8 cellular contexts compared by ENCODE assay signal in genomic region chr1:110780600-110781484, GRCh38.
DNase-seq lines count a peak whose midpoint lies in the region; ATAC-seq and TF ChIP-seq lines count a peak whose summit lies in the region.

No MANE protein-coding gene starts in this region.

- no peak overlapping the region for H3K9ac ChIP-seq in colonic mucosa (ENCODE audit: low read depth in 2 of 2, low read length in 2 of 2)

- H3K27me3 ChIP-seq in colonic mucosa, result no peaks in the 10 kb centered on the region
- H3K27me3 ChIP-seq in left lung, result peaks cover 0 to 16% of the 10 kb centered on the region in 2 donors

- no peaks in the 10 kb centered on the region for H3K27me3 Mint-ChIP-seq in activated CD4-positive, alpha-beta T cell treated with anti-CD3 and anti-CD28 coated beads for 36 hours

- H3K4me1 ChIP-seq in colonic mucosa (no peaks in the 10 kb centered on the region), left lung (no peaks in the 10 kb centered on the region)

- no peaks in the 10 kb centered on the region for H3K36me3 Mint-ChIP-seq in activated CD4-positive, alpha-beta T cell treated with anti-CD3 and anti-CD28 coated beads for 36 hours (ENCODE audit: low read depth)

- peaks cover 32% of the 10 kb centered on the region for H3K4me1 Mint-ChIP-seq in activated CD4-positive, alpha-beta T cell treated with anti-CD3 and anti-CD28 coated beads for 36 hours

- POLR2A ChIA-PET in activated CD4-positive, alpha-beta T cell treated with anti-CD3 and anti-CD28 coated beads for 36 hours (lab: Charles Lee), result no interaction called here

- intact Hi-C loops in activated CD4-positive, alpha-beta T cell treated with anti-CD3 and anti-CD28 coated beads for 36 hours (cut with DNase I, micrococcal nuclease), result loop anchor here (1.0 to 10.0 kb wide), 11 partner anchors 15 to 579 kb away; partner anchors contain the start of genes CD53 (in 1 of the 2), LAMTOR5 (in 1 of the 2) and LRIF1 (in 1 of the 2)
- intact Hi-C loops in colonic mucosa (cut with DNase I) (loop anchor here (5.0 kb wide), 2 partner anchors 149 to 164 kb away; no protein-coding TSS in a partner anchor), left lung (cut with DNase I) (loop anchor here in 1 of 2 donors (5.0 kb wide), 1 partner anchor 164 kb away; no protein-coding TSS in a partner anchor)

- H3K27ac ChIP-seq in colonic mucosa (no peak overlapping the region), left lung (no peak overlapping the region)

- H3K4me3 Mint-ChIP-seq in activated CD4-positive, alpha-beta T cell treated with anti-CD3 and anti-CD28 coated beads for 36 hours, result no peak overlapping the region

- peak; percentile 68 for ATAC-seq in activated CD4-positive, alpha-beta T cell treated with anti-CD3 and anti-CD28 coated beads for 36 hours
- peak; percentile 90 for ATAC-seq in left lung
- ATAC-seq in GM21447 (IDR thresholded peaks at IDR 0.05; ENCODE audit: unreplicated experiment), result no peak

- CTCF ChIA-PET in activated CD4-positive, alpha-beta T cell treated with anti-CD3 and anti-CD28 coated beads for 36 hours (lab: Charles Lee), result interaction anchor here (0.6 to 8.2 kb wide), 55 partner anchors 10 to 958 kb away, joined by 3 to 101 read pairs (median 4); partner anchors contain the start of gene KCNA2

- H3K36me3 ChIP-seq in colonic mucosa, result no peaks in the 10 kb centered on the region
- H3K36me3 ChIP-seq in left lung, result no peaks in the 10 kb centered on the region

- H3K4me3 ChIP-seq in colonic mucosa, result no peak overlapping the region
- no peak overlapping the region for H3K4me3 ChIP-seq in left lung

- peak; percentile 60 for DNase-seq in AG08395 (ENCODE audit: low spot score)
- DNase-seq in GM20000 (ENCODE audit: low spot score), result peak; percentile 67
- DNase-seq in NCI-H345 treated with DMSO at 0.1 percent for 48 hours (lab: John Stamatoyannopoulos, UW; ENCODE audit: unreplicated experiment), result peak; percentile 60
- DNase-seq in activated CD4-positive, alpha-beta T cell treated with anti-CD3 and anti-CD28 coated beads for 36 hours, result peak; percentile 84
- DNase-seq in colonic mucosa, result peak; percentile 69
- DNase-seq in left lung, result peak; percentile 47 to 68
- peak; percentile 36 to 64 (median 47) for DNase-seq in stimulated activated CD4-positive, alpha-beta T cell treated with anti-CD3 and anti-CD28 coated beads, TNF-alpha, amount 100 ng/mL, for 1 hour (ENCODE audit: low read depth in 3 of 3, low spot score in 1 of 3)

- no peak overlapping the region for H3K27ac Mint-ChIP-seq in activated CD4-positive, alpha-beta T cell treated with anti-CD3 and anti-CD28 coated beads for 36 hours

- no peaks in the 10 kb centered on the region for H3K9me3 Mint-ChIP-seq in activated CD4-positive, alpha-beta T cell treated with anti-CD3 and anti-CD28 coated beads for 36 hours (ENCODE audit: low read depth)

- H3K9me3 ChIP-seq in colonic mucosa, result no peaks in the 10 kb centered on the region
- no peaks in the 10 kb centered on the region for H3K9me3 ChIP-seq in left lung

- peak; percentile 84 for TF ChIP-seq CTCF in GM20000 (IDR thresholded peaks at IDR 0.05; ENCODE audit: extremely low read depth, missing control alignments)
- TF ChIP-seq CTCF in colonic mucosa (IDR thresholded peaks at IDR 0.05), result peak; percentile 60
- TF ChIP-seq CTCF in left lung (IDR thresholded peaks at IDR 0.05), result peak; percentile 73 to 77
